Comparison of ENCODE assay signal across 9 cellular contexts in genomic region chr16:68972720-68973119, GRCh38.
DNase-seq lines count a peak whose midpoint lies in the region; ATAC-seq and TF ChIP-seq lines count a peak whose summit lies in the region.
"Had no signal": no experiment of that assay in that cellular context is flagged by ENCODE, and none has a peak within 500 bp of the region (broad histone marks: within the 10 kb centered on the region; RNA-seq: fewer than 3 reads in every experiment).

No MANE protein-coding gene starts in this region.

- H3K4me3 Mint-ChIP-seq in GM23338, result peak overlapping the region; percentile 13; the same call in 2 of the 3 replicates
- H3K4me3 Mint-ChIP-seq in endodermal cell, result no peak overlapping the region
- H3K4me3 Mint-ChIP-seq in osteocyte (ENCODE audit: unreplicated experiment), result no peak overlapping the region
- H3K4me3 Mint-ChIP-seq in CD8-positive, alpha-beta T cell, result no peak overlapping the region

- H3K79me2 ChIP-seq in GM23338 (replicated peaks; ENCODE audit: insufficient read depth), result no peaks in the 10 kb centered on the region

- H3K27me3 ChIP-seq in GM23338 (ENCODE audit: insufficient read depth) (no peaks in the 10 kb centered on the region), endodermal cell (ENCODE audit: control insufficient read depth, insufficient read depth, low read length, poor library complexity, severe bottlenecking) (no peaks in the 10 kb centered on the region)
- H3K27me3 ChIP-seq in CD8-positive, alpha-beta T cell (ENCODE audit: insufficient read depth, low read length), result no peaks in the 10 kb centered on the region

- H3K4me3 ChIP-seq in GM23338 (peak overlapping the region; percentile 14; the same call in 1 of the 2 replicates), endodermal cell (ENCODE audit: low read length) (peak overlapping the region; percentile 32)
- no peak overlapping the region for H3K4me3 ChIP-seq in CD8-positive, alpha-beta T cell (ENCODE audit: low read depth, low read length)

- no peaks in the 10 kb centered on the region for H3K9me3 ChIP-seq in endodermal cell (ENCODE audit: control insufficient read depth, low read length)
- H3K9me3 ChIP-seq in CD8-positive, alpha-beta T cell (ENCODE audit: low read length), result no peaks in the 10 kb centered on the region

- H3K4me1 ChIP-seq in GM23338 (ENCODE audit: insufficient read depth) (peaks cover 26% of the 10 kb centered on the region), endodermal cell (ENCODE audit: control insufficient read depth, insufficient read depth, low read length) (peaks cover 7% of the 10 kb centered on the region)
- H3K4me1 ChIP-seq in CD8-positive, alpha-beta T cell (ENCODE audit: insufficient read depth, low read length), result no peaks in the 10 kb centered on the region

- CTCF ChIA-PET in CD8-positive, alpha-beta T cell (lab: Charles Lee), result no interaction called here

- 16 to 20% methylated on average over 4 of the region's 4 CpGs for WGBS in endodermal cell (ENCODE audit: insufficient coverage in 1 of 2, insufficient read length in 1 of 2), 2 experiments

- peak overlapping the region; percentile 89 for H3K27ac Mint-ChIP-seq in GM23338
- peak overlapping the region; percentile 52 for H3K27ac Mint-ChIP-seq in endodermal cell
- H3K27ac Mint-ChIP-seq in osteocyte (ENCODE audit: unreplicated experiment), result no peak overlapping the region
- H3K27ac Mint-ChIP-seq in CD8-positive, alpha-beta T cell, result no peak overlapping the region

- peak overlapping the region; percentile 65 for H3K4me2 ChIP-seq in GM23338

- peaks cover 25% of the 10 kb centered on the region for H3K4me1 Mint-ChIP-seq in GM23338
- peaks cover 29% of the 10 kb centered on the region for H3K4me1 Mint-ChIP-seq in endodermal cell
- H3K4me1 Mint-ChIP-seq in osteocyte (ENCODE audit: unreplicated experiment), result peaks cover 3% of the 10 kb centered on the region
- H3K4me1 Mint-ChIP-seq in CD8-positive, alpha-beta T cell (ENCODE audit: low read depth), result no peaks in the 10 kb centered on the region

- POLR2A ChIA-PET in CD8-positive, alpha-beta T cell (lab: Charles Lee), result no interaction called here

- peak; percentile 89 for DNase-seq in GM23338 (ENCODE audit: low spot score)
- DNase-seq in NCI-H2171 treated with DMSO at 0.1 percent for 48 hours (lab: John Stamatoyannopoulos, UW), result peak; percentile 85
- DNase-seq in endodermal cell, result peak; percentile 91
- no peak for DNase-seq in osteocyte (ENCODE audit: extremely low spot score, unreplicated experiment)
- no peak for DNase-seq in CD8-positive, alpha-beta T cell
- DNase-seq: stimulated activated naive CD4-positive, alpha-beta T cell had no signal

- H3K36me3 Mint-ChIP-seq in GM23338 (ENCODE audit: low read depth) (peaks cover 14% of the 10 kb centered on the region; the same call in 1 of the 3 replicates), endodermal cell (ENCODE audit: low read depth) (peaks cover 14% of the 10 kb centered on the region), osteocyte (ENCODE audit: unreplicated experiment) (peaks cover 7% of the 10 kb centered on the region)
- H3K36me3 Mint-ChIP-seq in CD8-positive, alpha-beta T cell, result peaks cover 66% of the 10 kb centered on the region

- H3K9me3 Mint-ChIP-seq in GM23338 (no peaks in the 10 kb centered on the region), endodermal cell (no peaks in the 10 kb centered on the region), osteocyte (ENCODE audit: unreplicated experiment) (no peaks in the 10 kb centered on the region)
- no peaks in the 10 kb centered on the region for H3K9me3 Mint-ChIP-seq in CD8-positive, alpha-beta T cell

- no peaks in the 10 kb centered on the region for H3K27me3 Mint-ChIP-seq in GM23338 (ENCODE audit: insufficient read depth, low read depth, poor library complexity)
- no peaks in the 10 kb centered on the region for H3K27me3 Mint-ChIP-seq in endodermal cell (ENCODE audit: insufficient read depth)
- H3K27me3 Mint-ChIP-seq in osteocyte (ENCODE audit: unreplicated experiment), result no peaks in the 10 kb centered on the region
- H3K27me3 Mint-ChIP-seq in CD8-positive, alpha-beta T cell (ENCODE audit: low read depth), result no peaks in the 10 kb centered on the region

- H3K36me3 ChIP-seq in GM23338 (ENCODE audit: insufficient read depth) (no peaks in the 10 kb centered on the region), endodermal cell (ENCODE audit: control insufficient read depth, insufficient read depth, low read length) (no peaks in the 10 kb centered on the region)
- peaks cover 6% of the 10 kb centered on the region for H3K36me3 ChIP-seq in CD8-positive, alpha-beta T cell (ENCODE audit: insufficient read depth, low read length)

- ATAC-seq in GM23338, result peak; percentile 90
- ATAC-seq in GM21737 (IDR thresholded peaks at IDR 0.05; ENCODE audit: unreplicated experiment), result no peak
- no peak for ATAC-seq in CD8-positive, alpha-beta T cell
- no peak for ATAC-seq in GM19455 (IDR thresholded peaks at IDR 0.05; ENCODE audit: unreplicated experiment)

- H4K20me1 ChIP-seq in GM23338 (replicated peaks; ENCODE audit: insufficient read depth), result no peaks in the 10 kb centered on the region

- peak; percentile 57 to 70 for TF ChIP-seq CTCF in GM23338 (conservative IDR thresholded peaks at IDR 0.05; ENCODE audit: low read depth in 2 of 2)
- TF ChIP-seq CTCF in endodermal cell (conservative IDR thresholded peaks at IDR 0.05), result peak; percentile 78
- peak; percentile 34 for TF ChIP-seq CTCF in osteocyte (IDR thresholded peaks at IDR 0.05)
- TF ChIP-seq CTCF in CD8-positive, alpha-beta T cell (IDR thresholded peaks at IDR 0.05), result no peak

- H3K27ac ChIP-seq in GM23338 (ENCODE audit: low read depth), result peak overlapping the region; percentile 64
- peak overlapping the region; percentile 39 for H3K27ac ChIP-seq in endodermal cell (ENCODE audit: low read depth, low read length)
- H3K27ac ChIP-seq in CD8-positive, alpha-beta T cell (ENCODE audit: low read depth, low read length), result no peak overlapping the region
- H3K27ac ChIP-seq: VCaP had no signal

- H3K9ac ChIP-seq in endodermal cell (ENCODE audit: extremely low read depth, low read length, poor library complexity, severe bottlenecking), result no peak overlapping the region

- H2AFZ ChIP-seq in GM23338, result no peak overlapping the region

- peaks cover 6% of the 10 kb centered on the region; the same call in 1 of the 2 replicates for H3F3A ChIP-seq in GM23338 (replicated peaks; ENCODE audit: low read depth)

- intact Hi-C loops in CD8-positive, alpha-beta T cell (cut with DNase I, micrococcal nuclease), result no loop called here

- no peaks in the 10 kb centered on the region for H3K9me2 ChIP-seq in GM23338 (ENCODE audit: insufficient read depth)

TF ChIP-seq in GM23338, 12 proteins besides CTCF, POLR2A, EP300 and RAD21 (continues in another document):
- TF ChIP-seq JUNB (IDR thresholded peaks at IDR 0.05; ENCODE audit: unreplicated experiment) (no peak), ETS1 (IDR thresholded peaks at IDR 0.05) (no peak), REST (IDR thresholded peaks at IDR 0.05; ENCODE audit: unreplicated experiment) (no peak)

Comparison
In these comparisons a context has a peak if more than half of its experiments do, and no peak if none do; other contexts are left out.
1. DNase-seq: peak in GM23338 (single experiment), NCI-H2171 treated with DMSO at 0.1 percent for 48 hours (single experiment) and endodermal cell (single experiment); none in osteocyte (single experiment) and CD8-positive, alpha-beta T cell (0 of 7).
2. H3K27ac Mint-ChIP-seq: peak in GM23338 (single experiment) and endodermal cell (single experiment); none in osteocyte (single experiment) and CD8-positive, alpha-beta T cell (single experiment).